Comparison of ENCODE assay signal across 14 cellular contexts in genomic region chr1:210525759-210526158, GRCh38.
"Had no signal": no experiment of that assay in that cellular context is flagged by ENCODE, and none has a peak within 500 bp of the region (broad histone marks: within the 10 kb centered on the region; RNA-seq: fewer than 3 reads in every experiment).

No MANE protein-coding gene starts in this region.

- H3K27ac Mint-ChIP-seq: mesothelial cell of epicardium; natural killer cell treated with Interleukin-12 subunit alpha and Interleukin-12 subunit beta and Interleukin-15 and Interleukin-18, amount 100 ng/mL, for 72 hours had no signal

- H3K27me3 ChIP-seq: heart right ventricle, neutrophil, sigmoid colon had no signal

- H3K36me3 Mint-ChIP-seq: mesothelial cell of epicardium; natural killer cell treated with Interleukin-12 subunit alpha and Interleukin-12 subunit beta and Interleukin-15 and Interleukin-18, amount 100 ng/mL, for 72 hours had no signal

- H3K4me3 Mint-ChIP-seq: mesothelial cell of epicardium; natural killer cell treated with Interleukin-12 subunit alpha and Interleukin-12 subunit beta and Interleukin-15 and Interleukin-18, amount 100 ng/mL, for 72 hours had no signal

- H3K9me3 Mint-ChIP-seq: mesothelial cell of epicardium; natural killer cell treated with Interleukin-12 subunit alpha and Interleukin-12 subunit beta and Interleukin-15 and Interleukin-18, amount 100 ng/mL, for 72 hours had no signal

- DNase-seq: effector memory CD4-positive, alpha-beta T cell; heart right ventricle; hypothalamus; kidney glomerular epithelial cell; posterior cingulate gyrus; sigmoid colon; small intestine; stimulated activated CD4-positive, alpha-beta T cell treated with anti-CD3 and anti-CD28 coated beads, Interleukin-2, amount 100 ng/mL, for 48 hours; stimulated activated naive CD4-positive, alpha-beta T cell treated with Interleukin-2 at 50 U/mL for 16 hours; trophoblast cell had no signal

- H3K9me3 ChIP-seq: heart right ventricle, neutrophil, sigmoid colon had no signal

- H3K36me3 ChIP-seq: heart right ventricle, neutrophil, sigmoid colon had no signal

- H3K4me3 ChIP-seq: heart right ventricle, sigmoid colon had no signal

- ATAC-seq: esophagus mucosa; heart right ventricle; natural killer cell treated with Interleukin-12 subunit alpha and Interleukin-12 subunit beta and Interleukin-15 and Interleukin-18, amount 100 ng/mL, for 72 hours had no signal

- H3K4me1 ChIP-seq: sigmoid colon had no signal

- H3K27ac ChIP-seq: heart right ventricle, neutrophil, sigmoid colon had no signal
